In genomic region chr5:143140492-143141231, GRCh38 we compare ENCODE assay signal across 12 cellular contexts.
DNase-seq lines count a peak whose midpoint lies in the region; ATAC-seq and TF ChIP-seq lines count a peak whose summit lies in the region.
"Had no signal": no experiment of that assay in that cellular context is flagged by ENCODE, and none has a peak within 500 bp of the region (broad histone marks: within the 10 kb centered on the region; RNA-seq: fewer than 3 reads in every experiment).

No MANE protein-coding gene starts in this region.

- H3K27ac ChIP-seq in left lung (no peak overlapping the region), gastroesophageal sphincter (no peak overlapping the region)
- H3K27ac ChIP-seq: upper lobe of left lung had no signal

- H3K4me3 ChIP-seq in left lung: no peak overlapping the region
- H3K4me3 ChIP-seq in gastroesophageal sphincter: no peak overlapping the region
- H3K4me3 ChIP-seq: MG63, upper lobe of left lung had no signal

- 84 to 90% methylated on average over 7 of the region's 9 CpGs for WGBS in gastroesophageal sphincter (ENCODE audit: low coverage in 1 of 2), 2 donors

- intact Hi-C loops in left lung (cut with DNase I) (no loop called here), cardiac septum (cut with DNase I) (no loop called here)

- H3K9me3 ChIP-seq in left lung (no peaks in the 10 kb centered on the region), gastroesophageal sphincter (no peaks in the 10 kb centered on the region)
- H3K9me3 ChIP-seq: MG63, upper lobe of left lung had no signal

- H3K27me3 ChIP-seq in left lung: no peaks in the 10 kb centered on the region
- H3K27me3 ChIP-seq in gastroesophageal sphincter: no peaks in the 10 kb centered on the region
- H3K27me3 ChIP-seq: MG63, upper lobe of left lung had no signal

- no peak for TF ChIP-seq POLR2A in gastroesophageal sphincter (IDR thresholded peaks at IDR 0.05)

- DNase-seq in COLO668 (lab: John Stamatoyannopoulos, UW; ENCODE audit: unreplicated experiment) (peak; percentile 80), NCI-H1092 treated with DMSO at 0.1 percent for 48 hours (lab: John Stamatoyannopoulos, UW) (peak; percentile 63), NCI-H748 treated with DMSO at 0.1 percent for 48 hours (lab: John Stamatoyannopoulos, UW) (peak; percentile 93), left lung (no peak), cortex of kidney (lab: John Stamatoyannopoulos, UW) (no peak), cardiac septum (ENCODE audit: low spot score) (no peak)
- DNase-seq: activated gamma-delta T cell, MG63, retina had no signal

- TF ChIP-seq EP300 in gastroesophageal sphincter (IDR thresholded peaks at IDR 0.05): no peak

- peak; percentile 74 for ATAC-seq in left lung
- ATAC-seq in gastroesophageal sphincter: no peak
- no peak for ATAC-seq in GM21447 (IDR thresholded peaks at IDR 0.05; ENCODE audit: unreplicated experiment)

- peaks cover 5 to 18% of the 10 kb centered on the region in 2 donors for H3K4me1 ChIP-seq in left lung
- H3K4me1 ChIP-seq in gastroesophageal sphincter: peaks cover 13 to 44% (median 14%) of the 10 kb centered on the region in 3 donors

- TF ChIP-seq CTCF in left lung (IDR thresholded peaks at IDR 0.05) (no peak), gastroesophageal sphincter (IDR thresholded peaks at IDR 0.05) (no peak)

- H3K36me3 ChIP-seq in left lung (peaks cover 0 to 7% of the 10 kb centered on the region in 2 donors), gastroesophageal sphincter (peaks cover 0 to 3% of the 10 kb centered on the region in 2 donors)
- H3K36me3 ChIP-seq: MG63 had no signal

Comparison
In these comparisons a context has a peak if more than half of its experiments do, and no peak if none do; other contexts are left out.
1. DNase-seq: peak in COLO668 (single experiment), NCI-H1092 treated with DMSO at 0.1 percent for 48 hours (single experiment) and NCI-H748 treated with DMSO at 0.1 percent for 48 hours (single experiment); none in left lung (0 of 2), cortex of kidney (single experiment) and cardiac septum (single experiment).